In the genomic region with DNA sequence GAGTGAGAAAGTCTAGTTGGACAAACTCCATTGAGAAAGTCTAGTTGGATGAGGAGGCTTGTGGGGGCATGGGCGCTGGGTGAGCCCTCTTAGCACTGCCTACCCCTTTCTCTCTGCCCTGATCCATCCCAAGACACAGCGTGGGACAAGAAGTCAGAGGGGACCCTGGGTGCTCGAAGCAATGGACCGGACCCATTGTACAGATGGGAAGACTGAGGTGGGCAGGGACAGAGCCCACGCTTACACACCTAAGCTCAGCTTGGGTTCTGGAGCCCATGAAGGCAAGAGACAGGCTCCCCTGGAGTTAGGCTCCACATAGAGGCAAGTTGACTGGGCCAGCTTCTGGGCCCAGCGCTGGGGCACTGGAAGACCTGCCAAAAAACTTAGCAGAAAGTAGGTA, we compare ENCODE assay signal across 2 cellular contexts.
A peak's percentile ranks its signal among the peaks of the same experiment; 100 is the strongest.
TF ChIP-seq lines count a peak whose summit lies in the region.

No MANE protein-coding gene starts in this region.

TF ChIP-seq in HepG2, 621 proteins besides CTCF, POLR2A, EP300 and RAD21 (continues in another document):
- TF ChIP-seq, protein P1, sequence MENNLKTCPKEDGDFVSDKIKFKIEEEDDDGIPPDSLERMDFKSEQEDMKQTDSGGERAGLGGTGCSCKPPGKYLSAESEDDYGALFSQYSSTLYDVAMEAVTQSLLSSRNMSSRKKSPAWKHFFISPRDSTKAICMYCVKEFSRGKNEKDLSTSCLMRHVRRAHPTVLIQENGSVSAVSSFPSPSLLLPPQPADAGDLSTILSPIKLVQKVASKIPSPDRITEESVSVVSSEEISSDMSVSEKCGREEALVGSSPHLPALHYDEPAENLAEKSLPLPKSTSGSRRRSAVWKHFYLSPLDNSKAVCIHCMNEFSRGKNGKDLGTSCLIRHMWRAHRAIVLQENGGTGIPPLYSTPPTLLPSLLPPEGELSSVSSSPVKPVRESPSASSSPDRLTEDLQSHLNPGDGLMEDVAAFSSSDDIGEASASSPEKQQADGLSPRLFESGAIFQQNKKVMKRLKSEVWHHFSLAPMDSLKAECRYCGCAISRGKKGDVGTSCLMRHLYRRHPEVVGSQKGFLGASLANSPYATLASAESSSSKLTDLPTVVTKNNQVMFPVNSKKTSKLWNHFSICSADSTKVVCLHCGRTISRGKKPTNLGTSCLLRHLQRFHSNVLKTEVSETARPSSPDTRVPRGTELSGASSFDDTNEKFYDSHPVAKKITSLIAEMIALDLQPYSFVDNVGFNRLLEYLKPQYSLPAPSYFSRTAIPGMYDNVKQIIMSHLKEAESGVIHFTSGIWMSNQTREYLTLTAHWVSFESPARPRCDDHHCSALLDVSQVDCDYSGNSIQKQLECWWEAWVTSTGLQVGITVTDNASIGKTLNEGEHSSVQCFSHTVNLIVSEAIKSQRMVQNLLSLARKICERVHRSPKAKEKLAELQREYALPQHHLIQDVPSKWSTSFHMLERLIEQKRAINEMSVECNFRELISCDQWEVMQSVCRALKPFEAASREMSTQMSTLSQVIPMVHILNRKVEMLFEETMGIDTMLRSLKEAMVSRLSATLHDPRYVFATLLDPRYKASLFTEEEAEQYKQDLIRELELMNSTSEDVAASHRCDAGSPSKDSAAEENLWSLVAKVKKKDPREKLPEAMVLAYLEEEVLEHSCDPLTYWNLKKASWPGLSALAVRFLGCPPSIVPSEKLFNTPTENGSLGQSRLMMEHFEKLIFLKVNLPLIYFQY (CRISPR knock-in tag; IDR thresholded peaks at IDR 0.05; ENCODE audit: borderline replicate concordance) = no peak
- TF ChIP-seq, protein P2, sequence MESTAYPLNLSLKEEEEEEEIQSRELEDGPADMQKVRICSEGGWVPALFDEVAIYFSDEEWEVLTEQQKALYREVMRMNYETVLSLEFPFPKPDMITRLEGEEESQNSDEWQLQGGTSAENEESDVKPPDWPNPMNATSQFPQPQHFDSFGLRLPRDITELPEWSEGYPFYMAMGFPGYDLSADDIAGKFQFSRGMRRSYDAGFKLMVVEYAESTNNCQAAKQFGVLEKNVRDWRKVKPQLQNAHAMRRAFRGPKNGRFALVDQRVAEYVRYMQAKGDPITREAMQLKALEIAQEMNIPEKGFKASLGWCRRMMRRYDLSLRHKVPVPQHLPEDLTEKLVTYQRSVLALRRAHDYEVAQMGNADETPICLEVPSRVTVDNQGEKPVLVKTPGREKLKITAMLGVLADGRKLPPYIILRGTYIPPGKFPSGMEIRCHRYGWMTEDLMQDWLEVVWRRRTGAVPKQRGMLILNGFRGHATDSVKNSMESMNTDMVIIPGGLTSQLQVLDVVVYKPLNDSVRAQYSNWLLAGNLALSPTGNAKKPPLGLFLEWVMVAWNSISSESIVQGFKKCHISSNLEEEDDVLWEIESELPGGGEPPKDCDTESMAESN (CRISPR knock-in tag; conservative IDR thresholded peaks at IDR 0.05) = no peak
- TF ChIP-seq ZNF574 (CRISPR knock-in tag; IDR thresholded peaks at IDR 0.05) = no peak
- TF ChIP-seq GABPA (IDR thresholded peaks at IDR 0.05; ENCODE audit: low read depth, low read length) = no peak
- no peak for TF ChIP-seq GABPA (CRISPR knock-in tag; IDR thresholded peaks at IDR 0.05; ENCODE audit: low read depth)
- TF ChIP-seq, protein P3, sequence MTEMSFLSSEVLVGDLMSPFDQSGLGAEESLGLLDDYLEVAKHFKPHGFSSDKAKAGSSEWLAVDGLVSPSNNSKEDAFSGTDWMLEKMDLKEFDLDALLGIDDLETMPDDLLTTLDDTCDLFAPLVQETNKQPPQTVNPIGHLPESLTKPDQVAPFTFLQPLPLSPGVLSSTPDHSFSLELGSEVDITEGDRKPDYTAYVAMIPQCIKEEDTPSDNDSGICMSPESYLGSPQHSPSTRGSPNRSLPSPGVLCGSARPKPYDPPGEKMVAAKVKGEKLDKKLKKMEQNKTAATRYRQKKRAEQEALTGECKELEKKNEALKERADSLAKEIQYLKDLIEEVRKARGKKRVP (CRISPR knock-in tag; IDR thresholded peaks at IDR 0.05) = no peak

TF ChIP-seq in WTC11, 78 proteins besides CTCF, POLR2A, EP300 and RAD21:
- TF ChIP-seq, protein P4, sequence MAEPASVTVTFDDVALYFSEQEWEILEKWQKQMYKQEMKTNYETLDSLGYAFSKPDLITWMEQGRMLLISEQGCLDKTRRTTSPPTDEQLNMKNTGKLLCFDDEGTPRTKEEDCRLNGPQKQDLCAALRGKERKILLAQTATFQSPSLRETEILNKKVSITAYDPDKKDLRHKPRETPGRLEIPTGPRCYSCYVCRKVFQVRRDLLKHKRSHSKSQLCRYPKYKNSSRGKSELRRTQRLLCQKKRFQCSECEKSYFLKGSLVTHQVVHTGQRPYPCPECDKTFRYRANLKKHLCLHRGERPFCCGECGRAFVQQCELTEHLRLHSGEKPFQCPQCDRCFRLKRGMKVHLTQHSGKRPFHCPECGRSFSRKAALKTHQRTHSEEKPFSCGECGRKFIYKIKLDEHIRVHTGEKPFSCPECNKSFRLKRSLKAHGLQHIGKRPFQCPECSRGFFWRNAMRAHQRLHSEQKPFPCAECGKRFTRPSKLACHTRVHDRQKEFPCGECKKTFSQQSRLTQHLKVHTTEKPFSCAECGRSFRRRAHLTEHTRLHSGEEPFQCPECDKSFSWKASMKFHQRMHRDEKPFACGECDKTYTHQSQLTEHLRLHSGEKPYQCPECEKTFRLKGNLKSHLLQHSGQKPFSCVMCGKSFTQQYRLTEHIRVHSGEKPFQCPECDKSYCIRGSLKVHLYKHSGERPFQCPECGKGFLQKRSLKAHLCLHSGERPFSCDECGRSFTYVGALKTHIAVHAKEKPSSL (CRISPR knock-in tag; conservative IDR thresholded peaks at IDR 0.05) = no peak
- TF ChIP-seq NR1H2 (CRISPR knock-in tag; IDR thresholded peaks at IDR 0.05) = no peak
- no peak for TF ChIP-seq MYBL2 (CRISPR knock-in tag; IDR thresholded peaks at IDR 0.05)
- no peak for TF ChIP-seq HMGA2 (CRISPR knock-in tag; IDR thresholded peaks at IDR 0.05)
- TF ChIP-seq NFATC4 (CRISPR knock-in tag; IDR thresholded peaks at IDR 0.05) = no peak
- no peak for TF ChIP-seq ZNF532 (CRISPR knock-in tag; IDR thresholded peaks at IDR 0.05; ENCODE audit: borderline replicate concordance)
- no peak for TF ChIP-seq IRF2 (CRISPR knock-in tag; IDR thresholded peaks at IDR 0.05; ENCODE audit: borderline replicate concordance, low read depth)
- TF ChIP-seq ATF1 (CRISPR knock-in tag; IDR thresholded peaks at IDR 0.05) = no peak
- peak; percentile 51; the same call in 1 of the 2 replicates for TF ChIP-seq GTF2I (CRISPR knock-in tag; conservative IDR thresholded peaks at IDR 0.05)
